In the genomic region with DNA sequence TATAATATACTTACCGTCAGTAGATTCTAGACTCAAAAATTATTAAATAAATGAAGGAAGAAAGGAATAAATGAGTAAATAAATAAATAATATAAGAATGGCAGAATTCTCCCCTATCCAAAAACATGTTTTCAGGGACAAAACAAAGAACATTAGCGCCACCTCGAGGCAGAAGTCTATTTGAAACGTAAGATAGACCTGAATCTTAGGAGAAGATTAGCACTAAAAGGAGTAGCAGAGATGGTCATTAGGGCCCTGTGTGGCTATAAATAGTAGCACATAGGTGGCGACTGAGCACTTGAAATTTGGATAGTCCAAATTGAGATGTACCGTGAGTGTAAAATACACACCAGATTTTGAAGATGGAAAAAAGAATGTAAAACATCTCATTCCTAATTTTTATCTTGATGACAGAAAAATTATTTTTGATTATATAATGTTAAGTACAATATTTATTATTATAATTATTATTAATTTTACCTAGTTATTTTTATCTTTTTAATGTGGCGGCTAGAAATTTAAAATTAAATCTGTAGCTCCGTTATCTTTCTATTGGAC, we compare ENCODE assay signal across 9 cellular contexts. TPM values are rescaled to one million over a fixed set of nuclear protein-coding genes. Genes with fewer than 3 reads are reported as not detected.
DNase-seq lines count a peak whose midpoint lies in the region; ATAC-seq, FAIRE-seq and TF ChIP-seq lines count a peak whose summit lies in the region.
"Had no signal": no experiment of that assay in that cellular context is flagged by ENCODE, and none has a peak within 500 bp of the region (broad histone marks: within the 10 kb centered on the region; RNA-seq: fewer than 3 reads in every experiment).

No MANE protein-coding gene starts in this region.

- H3K4me3 ChIP-seq in AG04449 (ENCODE audit: low read depth, low read length) (no peak overlapping the region), bronchial epithelial cell (ENCODE audit: low read depth, low read length) (no peak overlapping the region)

- peak; percentile 48 for TF ChIP-seq CTCF in AG04449 (IDR thresholded peaks at IDR 0.05; ENCODE audit: insufficient read depth, low read length, missing control alignments)
- peak; percentile 44 for TF ChIP-seq CTCF in bronchial epithelial cell (IDR thresholded peaks at IDR 0.05; ENCODE audit: insufficient read depth, low read length, severe bottlenecking)

- POLR2A ChIA-PET in AG04449 (lab: Yijun Ruan, JAX) = no interaction called here

- no peaks in the 10 kb centered on the region for H3K36me3 ChIP-seq in bronchial epithelial cell (ENCODE audit: control insufficient read depth, insufficient read depth, low read length)

- H3K27me3 ChIP-seq in bronchial epithelial cell (ENCODE audit: control insufficient read depth, insufficient read depth, low read length) = no peaks in the 10 kb centered on the region

- intact Hi-C loops in left colon (cut with DNase I, micrococcal nuclease) = no loop called here

- ATAC-seq in GM18502 (IDR thresholded peaks at IDR 0.05; ENCODE audit: poor library complexity, unreplicated experiment) (peak; percentile 52), left colon (peak; percentile 42), HG03139 (IDR thresholded peaks at IDR 0.05; ENCODE audit: unreplicated experiment) (no peak)

- CTCF ChIA-PET in AG04449 (lab: Yijun Ruan, JAX) = interaction anchor here (0.5 to 9.2 kb wide), 28 partner anchors 8 to 1048 kb away, joined by 3 to 263 read pairs (median 4); a partner anchor contains a TSS

- no peak for FAIRE-seq in bronchial epithelial cell (lab: Jason Lieb, UNC)

- no peak for DNase-seq in AG04449 (ENCODE audit: low read depth, low spot score)
- DNase-seq in NCI-H187 (lab: John Stamatoyannopoulos, UW) = peak; percentile 44 to 59
- DNase-seq in T follicular helper cell (ENCODE audit: low read depth) = peak; percentile 4
- DNase-seq in bronchial epithelial cell (ENCODE audit: low read depth) = peak; percentile 78
- DNase-seq in left colon = peak; percentile 46 to 82
- peak; percentile 9 for DNase-seq in stimulated activated CD8-positive, alpha-beta memory T cell treated with anti-CD3 and anti-CD28 coated beads, Interleukin-12 subunit alpha, Interleukin-12 subunit beta, amount 100 ng/mL, for 24 hours (ENCODE audit: extremely low read depth)
- DNase-seq: naive B cell had no signal

RNA-seq across cellular contexts. Expression of a gene that starts 24.3 kb away (rescaled TPM):
- total RNA-seq in bronchial epithelial cell = 5.5 and 19.5 TPM in 2 replicates
- 10 to 100 TPM; 14.1 to 16.2 TPM for total RNA-seq in left colon
